12 cellular contexts compared by ENCODE assay signal in the genomic region with DNA sequence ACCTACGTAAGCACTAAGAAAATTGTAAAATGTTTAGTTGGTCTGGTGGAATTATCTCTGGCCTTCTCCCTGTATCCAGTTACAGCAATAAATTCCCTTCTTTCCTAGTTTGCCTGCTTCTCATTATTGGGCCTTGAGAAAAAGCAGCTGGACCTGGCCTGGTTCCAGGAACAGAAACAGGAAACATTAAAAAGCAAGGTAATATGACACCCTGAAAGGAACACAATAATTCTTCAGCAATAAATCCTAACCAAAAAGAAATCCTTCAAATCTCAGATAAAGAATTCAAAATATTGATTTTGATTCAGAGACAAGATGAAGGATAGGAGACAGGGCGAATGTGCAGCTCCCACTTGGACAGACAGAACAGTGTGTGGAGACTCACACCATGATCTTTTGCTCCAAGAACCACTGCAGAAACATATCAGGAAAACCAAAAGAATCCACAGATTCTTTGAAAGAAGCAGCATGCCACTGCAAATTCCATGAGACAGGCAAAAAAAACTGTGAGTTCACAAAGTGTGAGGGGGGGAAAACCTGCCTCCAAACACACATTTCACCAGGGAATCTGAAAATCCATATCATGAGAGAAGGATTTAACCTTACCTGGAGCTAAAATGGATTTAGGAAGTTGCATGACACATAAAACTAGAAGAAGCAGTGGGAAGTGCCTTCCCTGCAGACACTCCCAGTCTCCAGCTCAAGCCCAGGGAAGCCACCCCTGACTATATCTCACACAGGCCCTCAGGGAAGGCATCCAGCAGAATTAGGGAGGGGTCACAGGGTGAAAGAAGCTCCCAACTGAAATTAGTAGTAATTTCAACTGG. TPM values are rescaled to one million over a fixed set of nuclear protein-coding genes. Genes with fewer than 3 reads are reported as not detected.
DNase-seq lines count a peak whose midpoint lies in the region; ATAC-seq and TF ChIP-seq lines count a peak whose summit lies in the region.
"Had no signal": no experiment of that assay in that cellular context is flagged by ENCODE, and none has a peak within 500 bp of the region (broad histone marks: within the 10 kb centered on the region; RNA-seq: fewer than 3 reads in every experiment).

No MANE protein-coding gene starts in this region.

- peaks cover 19 to 35% (median 25%) of the 10 kb centered on the region in 10 experiments for H3K4me1 ChIP-seq in BLaER1 treated with 17β-estradiol and CSF1 and Interleukin-3, amounts not matched to agents 10 nM and 100 nM
- H3K4me1 ChIP-seq in MM.1S (ENCODE audit: low read length): peaks cover 47% of the 10 kb centered on the region
- no peaks in the 10 kb centered on the region for H3K4me1 ChIP-seq in Karpas-422 (ENCODE audit: low read length)
- no peaks in the 10 kb centered on the region for H3K4me1 ChIP-seq in mesendoderm (ENCODE audit: control insufficient read depth, low read depth, low read length)
- H3K4me1 ChIP-seq: gastrocnemius medialis, tibial nerve had no signal

- intact Hi-C loops in left colon (cut with DNase I, micrococcal nuclease): no loop called here

- H2BK5ac ChIP-seq in mesendoderm (ENCODE audit: low read length): no peak overlapping the region

- H3K36me3 ChIP-seq in BLaER1 treated with 17β-estradiol and CSF1 and Interleukin-3, amounts not matched to agents 10 nM and 100 nM: peaks cover 0 to 37% (median 0%) of the 10 kb centered on the region in 11 experiments; a peak in 5 of 22 replicates
- H3K36me3 ChIP-seq in MM.1S (replicated peaks; ENCODE audit: insufficient read depth, low read length): no peaks in the 10 kb centered on the region
- peaks cover 5% of the 10 kb centered on the region; the same call in 1 of the 2 replicates for H3K36me3 ChIP-seq in Karpas-422 (ENCODE audit: insufficient read depth, low read length)
- no peaks in the 10 kb centered on the region for H3K36me3 ChIP-seq in mesendoderm (ENCODE audit: control insufficient read depth, insufficient read depth, low read length)
- H3K36me3 ChIP-seq: gastrocnemius medialis, tibial nerve had no signal

- peaks cover 31% of the 10 kb centered on the region for H3F3A ChIP-seq in MM.1S (ENCODE audit: insufficient read depth, low read length)

- H3K27me3 ChIP-seq in BLaER1 treated with 17β-estradiol and CSF1 and Interleukin-3, amounts not matched to agents 10 nM and 100 nM: no peaks in the 10 kb centered on the region
- H3K27me3 ChIP-seq in MM.1S (replicated peaks; ENCODE audit: insufficient read depth, low read length) (no peaks in the 10 kb centered on the region), Karpas-422 (ENCODE audit: low read length) (no peaks in the 10 kb centered on the region), mesendoderm (ENCODE audit: insufficient read depth, low read length, poor library complexity) (no peaks in the 10 kb centered on the region)
- H3K27me3 ChIP-seq: tibial nerve had no signal

- no peak overlapping the region for H2BK120ac ChIP-seq in mesendoderm (ENCODE audit: low read depth, low read length)

- no peak for TF ChIP-seq CTCF in MM.1S (IDR thresholded peaks at IDR 0.05; ENCODE audit: low read length)

- no peak overlapping the region for H3K4ac ChIP-seq in mesendoderm (ENCODE audit: low read depth, low read length)

- no peak overlapping the region for H3K27ac ChIP-seq in BLaER1 treated with 17β-estradiol and CSF1 and Interleukin-3, amounts not matched to agents 10 nM and 100 nM
- H3K27ac ChIP-seq in MM.1S (ENCODE audit: low read length): peak overlapping the region; percentile 94; the same call in 1 of the 2 replicates
- H3K27ac ChIP-seq in Karpas-422 (ENCODE audit: low read length): no peak overlapping the region
- H3K27ac ChIP-seq in mesendoderm (ENCODE audit: low read depth, low read length): no peak overlapping the region
- H3K27ac ChIP-seq: gastrocnemius medialis, tibial nerve had no signal

- H3K56ac ChIP-seq in mesendoderm (ENCODE audit: low read length): no peak overlapping the region

- WGBS in mesendoderm (ENCODE audit: extremely low coverage, insufficient coverage, low lambda C conversion rate): no CpG with 5 or more reads among the region's 2 CpGs

- no peak overlapping the region for H4K8ac ChIP-seq in mesendoderm (ENCODE audit: low read depth, low read length)

- H3K4me3 ChIP-seq in BLaER1 treated with 17β-estradiol and CSF1 and Interleukin-3, amounts not matched to agents 10 nM and 100 nM: no peak overlapping the region
- H3K4me3 ChIP-seq in MM.1S (ENCODE audit: low read length) (no peak overlapping the region), Karpas-422 (ENCODE audit: low read length) (no peak overlapping the region), mesendoderm (ENCODE audit: low read length) (no peak overlapping the region)
- H3K4me3 ChIP-seq: gastrocnemius medialis, tibial nerve had no signal

- H2AK5ac ChIP-seq in mesendoderm (ENCODE audit: low read length): no peak overlapping the region

- DNase-seq in MM.1S (no peak), SW480 (ENCODE audit: low spot score) (peak; percentile 23), left colon (peak in 1 of 2 donors; percentile 39), Karpas-422 (no peak), mesendoderm (no peak), nucleus accumbens (lab: John Stamatoyannopoulos, UW) (no peak), DMS114 treated with DMSO at 0.1 percent for 48 hours (lab: John Stamatoyannopoulos, UW; ENCODE audit: unreplicated experiment) (no peak)
- DNase-seq: CD8-positive, alpha-beta memory T cell; gastrocnemius medialis; SIG-M5 had no signal

- H3K23ac ChIP-seq in mesendoderm (ENCODE audit: low read length): no peak overlapping the region

- H3K18ac ChIP-seq in mesendoderm (ENCODE audit: low read length): no peak overlapping the region

- no peak overlapping the region for H3K9ac ChIP-seq in BLaER1 treated with 17β-estradiol and CSF1 and Interleukin-3, amounts not matched to agents 10 nM and 100 nM
- H3K9ac ChIP-seq in MM.1S (ENCODE audit: low read length) (no peak overlapping the region; the same call in 1 of the 2 replicates), Karpas-422 (ENCODE audit: low read length) (no peak overlapping the region), mesendoderm (ENCODE audit: low read length) (no peak overlapping the region)

- H3K79me2 ChIP-seq in MM.1S (ENCODE audit: low read length) (no peaks in the 10 kb centered on the region), Karpas-422 (ENCODE audit: low read length) (no peaks in the 10 kb centered on the region), mesendoderm (ENCODE audit: control insufficient read depth, insufficient read depth, low read length) (no peaks in the 10 kb centered on the region)

- H4K20me1 ChIP-seq in BLaER1 treated with 17β-estradiol and CSF1 and Interleukin-3, amounts not matched to agents 10 nM and 100 nM: no peaks in the 10 kb centered on the region
- no peaks in the 10 kb centered on the region for H4K20me1 ChIP-seq in MM.1S (ENCODE audit: insufficient read depth, low read length)
- no peaks in the 10 kb centered on the region for H4K20me1 ChIP-seq in Karpas-422 (ENCODE audit: insufficient read depth, low read depth, low read length)

- no peak overlapping the region for H2BK15ac ChIP-seq in mesendoderm (replicated peaks; ENCODE audit: low read depth)

- no peak overlapping the region for H4K5ac ChIP-seq in mesendoderm (ENCODE audit: low read length)

- ATAC-seq in left colon: peak; percentile 47
- ATAC-seq: gastrocnemius medialis had no signal

- H3K9me3 ChIP-seq in BLaER1 treated with 17β-estradiol and CSF1 and Interleukin-3, amounts not matched to agents 10 nM and 100 nM (replicated peaks in 1 of 11): peaks cover 39 to 51% (median 49%) of the 10 kb centered on the region in 11 experiments
- no peaks in the 10 kb centered on the region for H3K9me3 ChIP-seq in MM.1S (replicated peaks; ENCODE audit: insufficient read depth, low read length)
- H3K9me3 ChIP-seq in Karpas-422 (ENCODE audit: low read length): peaks cover 18% of the 10 kb centered on the region
- H3K9me3 ChIP-seq: gastrocnemius medialis had no signal

- peak overlapping the region; percentile 24; the same call in 1 of the 2 replicates for H2AFZ ChIP-seq in MM.1S (ENCODE audit: low read length)
- H2AFZ ChIP-seq in Karpas-422 (ENCODE audit: low read length): no peak overlapping the region

- H3K9me2 ChIP-seq in MM.1S (replicated peaks; ENCODE audit: insufficient read depth, low read length) (no peaks in the 10 kb centered on the region), Karpas-422 (replicated peaks; ENCODE audit: insufficient read depth, low read length) (no peaks in the 10 kb centered on the region)

- H3K79me1 ChIP-seq in mesendoderm (ENCODE audit: low read length): no peaks in the 10 kb centered on the region

- peak overlapping the region in 8 of 11 experiments; percentile 67 to 84 (median 78); a peak in 6 of 22 replicates for H3K4me2 ChIP-seq in BLaER1 treated with 17β-estradiol and CSF1 and Interleukin-3, amounts not matched to agents 10 nM and 100 nM
- H3K4me2 ChIP-seq in MM.1S (ENCODE audit: low read depth, low read length) (peak overlapping the region; percentile 53; the same call in 1 of the 2 replicates), Karpas-422 (ENCODE audit: low read depth, low read length, poor library complexity, severe bottlenecking) (no peak overlapping the region), mesendoderm (ENCODE audit: low read length) (no peak overlapping the region)

RNA-seq across cellular contexts. Expression of a gene that starts 28.9 kb away (rescaled TPM):
- total RNA-seq in left colon: under 1 TPM in 1 of 2 donors, not detected in 1; 0.24 TPM
- total RNA-seq in Karpas-422 (2014; rRNA removed; shearing (Covaris generic); ENCODE audit: low replicate concordance): not detected in 2 replicates
- 0.03 TPM for polyA plus RNA-seq in mesendoderm (2013, experiment 1 of 2)
- 0.07 TPM for polyA plus RNA-seq in mesendoderm (2013, experiment 2 of 2)
- total RNA-seq: CD8-positive, alpha-beta memory T cell had no signal
- polyA plus RNA-seq: CD8-positive, alpha-beta memory T cell had no signal

RNA-seq across cellular contexts. Expression of a gene that starts 29.4 kb away (rescaled TPM):
- total RNA-seq in left colon: not detected
- total RNA-seq in Karpas-422 (2014; rRNA removed; shearing (Covaris generic); ENCODE audit: low replicate concordance): not detected in 2 replicates
- polyA plus RNA-seq in mesendoderm (2013, experiment 1 of 2): not detected
- 0.06 TPM for polyA plus RNA-seq in mesendoderm (2013, experiment 2 of 2)
- total RNA-seq: CD8-positive, alpha-beta memory T cell; gastrocnemius medialis; tibial nerve had no signal
- polyA plus RNA-seq: CD8-positive, alpha-beta memory T cell had no signal

RNA-seq across cellular contexts. Expression of a gene that starts 56.6 kb away (rescaled TPM):
- under 1 TPM in 1 of 2 donors, not detected in 1; 0.17 TPM for total RNA-seq in left colon
- 0.07 TPM in 1 of 2 replicates, not detected in the other for total RNA-seq in Karpas-422 (2014; rRNA removed; shearing (Covaris generic); ENCODE audit: low replicate concordance)
- 0.48 TPM for polyA plus RNA-seq in mesendoderm (2013, experiment 1 of 2)
- 0.46 TPM for polyA plus RNA-seq in mesendoderm (2013, experiment 2 of 2)
- total RNA-seq: tibial nerve had no signal

Comparison
In these comparisons a context has a peak if more than half of its experiments do, and no peak if none do; other contexts are left out.
1. H3K4me2 ChIP-seq: peak in BLaER1 treated with 17β-estradiol and CSF1 and Interleukin-3, amounts not matched to agents 10 nM and 100 nM (8 of 11) and MM.1S (single experiment); none in Karpas-422 (single experiment) and mesendoderm (single experiment).